Comparison of ENCODE assay signal across 12 cellular contexts in the genomic region with DNA sequence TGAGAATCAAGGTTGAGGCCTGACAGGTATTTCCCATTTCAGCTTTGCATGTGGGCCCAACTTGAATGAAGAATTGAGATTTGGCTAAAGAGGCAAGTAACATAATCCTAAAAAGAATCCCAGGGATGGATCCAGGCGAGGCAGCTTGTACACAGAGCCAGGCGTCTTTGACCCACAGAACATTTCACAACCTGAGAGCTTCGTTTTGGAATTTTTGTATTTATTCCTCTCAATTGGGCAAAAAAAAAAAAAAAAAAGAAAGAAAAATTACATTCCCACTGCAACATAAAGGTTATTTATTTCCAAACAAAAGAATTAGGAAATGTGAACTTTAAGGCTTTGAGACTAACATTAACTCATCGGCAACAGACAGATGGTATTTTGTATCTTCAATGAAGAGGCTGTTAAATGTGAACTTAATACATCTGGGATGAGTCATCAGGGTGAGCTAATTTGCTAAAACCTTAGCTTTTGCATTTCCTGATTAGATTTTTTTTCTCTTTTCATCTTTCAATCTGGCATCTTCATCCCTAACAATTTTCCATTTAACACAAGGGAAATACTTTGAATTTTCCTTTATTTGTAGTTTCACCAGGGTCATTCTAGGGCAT.
A peak's percentile ranks its signal among the peaks of the same experiment; 100 is the strongest.
DNase-seq lines count a peak whose midpoint lies in the region; ATAC-seq and TF ChIP-seq lines count a peak whose summit lies in the region.
"Had no signal": no experiment of that assay in that cellular context is flagged by ENCODE, and none has a peak within 500 bp of the region (broad histone marks: within the 10 kb centered on the region; RNA-seq: fewer than 3 reads in every experiment).

No MANE protein-coding gene starts in this region.

- WGBS in gastroesophageal sphincter (ENCODE audit: low coverage in 1 of 2), 2 donors = 40 to 46% methylated on average over 4 of the region's 4 CpGs

- POLR2A ChIA-PET in MCF 10A (lab: Yijun Ruan, JAX) = interaction anchor here (0.7 kb wide), 1 partner anchor 40 kb away, joined by 3 read pairs; no protein-coding TSS in a partner anchor
- POLR2A ChIA-PET in activated CD4-positive, alpha-beta T cell treated with anti-CD3 and anti-CD28 coated beads for 36 hours (lab: Charles Lee) = no interaction called here

- no TSS peak for BruUV-seq in MCF 10A (replicated peaks; lab: Mats Ljungman, UMichigan)

- H3K9me3 Mint-ChIP-seq in MCF 10A (ENCODE audit: unreplicated experiment) = no peaks in the 10 kb centered on the region
- H3K9me3 Mint-ChIP-seq in activated CD4-positive, alpha-beta T cell treated with anti-CD3 and anti-CD28 coated beads for 36 hours (ENCODE audit: low read depth) = no peaks in the 10 kb centered on the region

- no peaks in the 10 kb centered on the region for H3K27me3 ChIP-seq in breast epithelium
- H3K27me3 ChIP-seq in gastroesophageal sphincter = no peaks in the 10 kb centered on the region
- no peaks in the 10 kb centered on the region for H3K27me3 ChIP-seq in uterus

- TF ChIP-seq EP300 in gastroesophageal sphincter (IDR thresholded peaks at IDR 0.05) = no peak

- no peaks in the 10 kb centered on the region for H3K36me3 Mint-ChIP-seq in MCF 10A (ENCODE audit: insufficient read depth, unreplicated experiment)
- H3K36me3 Mint-ChIP-seq in activated CD4-positive, alpha-beta T cell treated with anti-CD3 and anti-CD28 coated beads for 36 hours (ENCODE audit: low read depth) = no peaks in the 10 kb centered on the region

- H3K27ac Mint-ChIP-seq in MCF 10A (ENCODE audit: low read depth, unreplicated experiment) = no peak overlapping the region
- no peak overlapping the region for H3K27ac Mint-ChIP-seq in activated CD4-positive, alpha-beta T cell treated with anti-CD3 and anti-CD28 coated beads for 36 hours
- H3K27ac Mint-ChIP-seq: progenitor cell of endocrine pancreas had no signal

- peaks cover 8% of the 10 kb centered on the region for H3K4me1 Mint-ChIP-seq in MCF 10A (ENCODE audit: insufficient read depth, unreplicated experiment)
- H3K4me1 Mint-ChIP-seq in activated CD4-positive, alpha-beta T cell treated with anti-CD3 and anti-CD28 coated beads for 36 hours = no peaks in the 10 kb centered on the region

- intact Hi-C loops in MCF 10A (cut with micrococcal nuclease) = no loop called here
- intact Hi-C loops in breast epithelium (cut with DNase I; ENCODE audit: low total_unique reads) = no loop called here
- intact Hi-C loops in uterus (cut with DNase I; ENCODE audit: low total_unique reads) = loop anchor here (10.0 kb wide), 1 partner anchor 644 kb away; the partner anchor contains the start of gene IGFBP5
- intact Hi-C loops in activated CD4-positive, alpha-beta T cell treated with anti-CD3 and anti-CD28 coated beads for 36 hours (cut with DNase I, micrococcal nuclease) = no loop called here

- CTCF ChIA-PET in MCF 10A (lab: Yijun Ruan, JAX) = interaction anchor here (0.5 kb wide), 1 partner anchor 552 kb away, joined by 3 read pairs; no protein-coding TSS in a partner anchor
- CTCF ChIA-PET in activated CD4-positive, alpha-beta T cell treated with anti-CD3 and anti-CD28 coated beads for 36 hours (lab: Charles Lee) = no interaction called here

- no peaks in the 10 kb centered on the region for H3K9me3 ChIP-seq in breast epithelium
- H3K9me3 ChIP-seq in gastroesophageal sphincter = no peaks in the 10 kb centered on the region
- no peaks in the 10 kb centered on the region for H3K9me3 ChIP-seq in uterus

- H3K27ac ChIP-seq in breast epithelium (peak overlapping the region in 1 of 2 donors; percentile 10), gastroesophageal sphincter (peak overlapping the region; percentile 42 to 61 (median 53)), uterus (peak overlapping the region; percentile 60 to 75)

- H3K4me3 Mint-ChIP-seq in MCF 10A (ENCODE audit: unreplicated experiment) = no peak overlapping the region
- no peak overlapping the region for H3K4me3 Mint-ChIP-seq in activated CD4-positive, alpha-beta T cell treated with anti-CD3 and anti-CD28 coated beads for 36 hours

- TF ChIP-seq CTCF in MCF 10A (IDR thresholded peaks at IDR 0.05; ENCODE audit: unreplicated experiment) = no peak
- TF ChIP-seq CTCF in breast epithelium (IDR thresholded peaks at IDR 0.05) = no peak
- TF ChIP-seq CTCF in gastroesophageal sphincter (IDR thresholded peaks at IDR 0.05) = no peak
- no peak for TF ChIP-seq CTCF in uterus (IDR thresholded peaks at IDR 0.05)

- H3K4me1 ChIP-seq in breast epithelium = no peaks in the 10 kb centered on the region
- H3K4me1 ChIP-seq in gastroesophageal sphincter = peaks cover 0 to 22% (median under 1%) of the 10 kb centered on the region in 3 donors
- no peaks in the 10 kb centered on the region for H3K4me1 ChIP-seq in uterus

- DNase-seq in MCF 10A (ENCODE audit: unreplicated experiment) = peak; percentile 31
- DNase-seq in breast epithelium (ENCODE audit: low spot score in 2 of 2) = no peak
- DNase-seq in uterus = peak; percentile 46 to 56
- DNase-seq in activated CD4-positive, alpha-beta T cell treated with anti-CD3 and anti-CD28 coated beads for 36 hours = no peak
- no peak for DNase-seq in NCI-H2081 (lab: John Stamatoyannopoulos, UW)
- DNase-seq: ACHN; activated CD8-positive, alpha-beta memory T cell treated with anti-CD3 and anti-CD28 coated beads for 24 hours; T-helper 2 cell had no signal

- no peak overlapping the region for H3K4me3 ChIP-seq in breast epithelium
- no peak overlapping the region for H3K4me3 ChIP-seq in gastroesophageal sphincter
- H3K4me3 ChIP-seq in uterus = no peak overlapping the region

- H3K27me3 Mint-ChIP-seq in MCF 10A (ENCODE audit: insufficient read depth, unreplicated experiment) = no peaks in the 10 kb centered on the region
- no peaks in the 10 kb centered on the region for H3K27me3 Mint-ChIP-seq in activated CD4-positive, alpha-beta T cell treated with anti-CD3 and anti-CD28 coated beads for 36 hours
- H3K27me3 Mint-ChIP-seq: progenitor cell of endocrine pancreas had no signal

- H3K36me3 ChIP-seq in breast epithelium (no peaks in the 10 kb centered on the region), gastroesophageal sphincter (no peaks in the 10 kb centered on the region), uterus (no peaks in the 10 kb centered on the region)

- ATAC-seq in SK-N-SH treated with all-trans-retinoic acid at 6 μM for 48 hours (peak; percentile 87), gastroesophageal sphincter (peak; percentile 80), GM21529 (IDR thresholded peaks at IDR 0.05; ENCODE audit: unreplicated experiment) (no peak)
- ATAC-seq in activated CD4-positive, alpha-beta T cell treated with anti-CD3 and anti-CD28 coated beads for 36 hours = no peak

- no peak for TF ChIP-seq POLR2A in breast epithelium (IDR thresholded peaks at IDR 0.05)
- TF ChIP-seq POLR2A in gastroesophageal sphincter (IDR thresholded peaks at IDR 0.05) = no peak
- no peak for TF ChIP-seq POLR2A in uterus (IDR thresholded peaks at IDR 0.05)

TF ChIP-seq in SK-N-SH treated with all-trans-retinoic acid at 6 μM for 48 hours, 23 proteins besides CTCF, POLR2A, EP300 and RAD21:
- TF ChIP-seq ZNF70 (CRISPR knock-in tag; IDR thresholded peaks at IDR 0.05) (no peak), ISL1 (CRISPR knock-in tag; IDR thresholded peaks at IDR 0.05) (peak; percentile 45)

Comparison
In these comparisons a context has a peak if more than half of its experiments do, and no peak if none do; other contexts are left out.
1. DNase-seq: peak in MCF 10A (single experiment) and uterus (2 of 2); none in breast epithelium (0 of 2), activated CD4-positive, alpha-beta T cell treated with anti-CD3 and anti-CD28 coated beads for 36 hours (single experiment) and NCI-H2081 (0 of 2).
2. ATAC-seq: peak in SK-N-SH treated with all-trans-retinoic acid at 6 μM for 48 hours (single experiment) and gastroesophageal sphincter (single experiment); none in activated CD4-positive, alpha-beta T cell treated with anti-CD3 and anti-CD28 coated beads for 36 hours (single experiment) and GM21529 (single experiment).